In the genomic region with DNA sequence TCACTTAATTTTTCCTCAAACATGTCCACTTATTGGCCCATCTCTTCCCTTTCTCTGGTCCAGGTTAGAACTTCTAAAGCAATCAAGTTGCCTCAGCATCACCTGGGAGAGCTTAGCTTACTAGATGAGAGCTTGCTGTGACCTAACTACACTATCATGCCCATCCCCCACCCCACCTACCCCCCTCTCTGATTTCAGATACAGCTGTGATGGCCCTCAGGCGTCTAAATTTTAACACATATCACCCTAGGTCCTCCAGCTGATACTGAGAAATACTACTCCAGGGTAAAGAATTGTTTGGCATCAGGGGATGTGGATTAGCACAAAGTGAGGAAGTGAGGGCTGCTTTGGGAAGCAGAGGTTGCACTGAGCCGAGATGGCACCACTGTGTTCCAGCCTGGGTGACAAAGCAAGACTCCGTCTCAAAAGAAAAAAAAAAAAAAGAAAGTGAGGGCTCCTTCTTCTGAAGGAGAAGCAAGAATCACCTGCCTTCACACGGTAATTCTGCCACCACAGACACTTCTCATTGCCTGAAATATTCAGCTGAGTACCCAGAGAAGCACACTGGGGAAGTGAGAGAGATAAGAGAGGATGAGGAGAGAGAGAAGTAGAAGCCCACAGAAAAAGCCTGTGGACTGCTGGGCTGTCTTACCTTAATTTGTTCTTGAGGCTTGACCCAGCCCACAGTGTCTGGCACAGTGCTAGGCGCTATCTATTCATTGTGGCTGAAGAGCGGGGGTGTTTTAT, we compare ENCODE assay signal across 1 cellular context.
TF ChIP-seq lines count a peak whose summit lies in the region.

No MANE protein-coding gene starts in this region.

TF ChIP-seq in WTC11, 78 proteins besides CTCF, POLR2A, EP300 and RAD21 (continued from another document):
- TF ChIP-seq, protein P1, sequence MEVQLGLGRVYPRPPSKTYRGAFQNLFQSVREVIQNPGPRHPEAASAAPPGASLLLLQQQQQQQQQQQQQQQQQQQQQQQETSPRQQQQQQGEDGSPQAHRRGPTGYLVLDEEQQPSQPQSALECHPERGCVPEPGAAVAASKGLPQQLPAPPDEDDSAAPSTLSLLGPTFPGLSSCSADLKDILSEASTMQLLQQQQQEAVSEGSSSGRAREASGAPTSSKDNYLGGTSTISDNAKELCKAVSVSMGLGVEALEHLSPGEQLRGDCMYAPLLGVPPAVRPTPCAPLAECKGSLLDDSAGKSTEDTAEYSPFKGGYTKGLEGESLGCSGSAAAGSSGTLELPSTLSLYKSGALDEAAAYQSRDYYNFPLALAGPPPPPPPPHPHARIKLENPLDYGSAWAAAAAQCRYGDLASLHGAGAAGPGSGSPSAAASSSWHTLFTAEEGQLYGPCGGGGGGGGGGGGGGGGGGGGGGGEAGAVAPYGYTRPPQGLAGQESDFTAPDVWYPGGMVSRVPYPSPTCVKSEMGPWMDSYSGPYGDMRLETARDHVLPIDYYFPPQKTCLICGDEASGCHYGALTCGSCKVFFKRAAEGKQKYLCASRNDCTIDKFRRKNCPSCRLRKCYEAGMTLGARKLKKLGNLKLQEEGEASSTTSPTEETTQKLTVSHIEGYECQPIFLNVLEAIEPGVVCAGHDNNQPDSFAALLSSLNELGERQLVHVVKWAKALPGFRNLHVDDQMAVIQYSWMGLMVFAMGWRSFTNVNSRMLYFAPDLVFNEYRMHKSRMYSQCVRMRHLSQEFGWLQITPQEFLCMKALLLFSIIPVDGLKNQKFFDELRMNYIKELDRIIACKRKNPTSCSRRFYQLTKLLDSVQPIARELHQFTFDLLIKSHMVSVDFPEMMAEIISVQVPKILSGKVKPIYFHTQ (CRISPR knock-in tag; IDR thresholded peaks at IDR 0.05) = no peak
- TF ChIP-seq SOX15 (CRISPR knock-in tag; IDR thresholded peaks at IDR 0.05) = no peak
